In genomic region chr6:36122495-36123269, GRCh38 we compare ENCODE assay signal across 1 cellular context.
A peak's percentile ranks its signal among the peaks of the same experiment; 100 is the strongest.
TF ChIP-seq lines count a peak whose summit lies in the region.

No MANE protein-coding gene starts in this region.

TF ChIP-seq in K562, 482 proteins besides CTCF, POLR2A, EP300 and RAD21 (continues in another document):
- TF ChIP-seq ZNF347 (CRISPR knock-in tag; IDR thresholded peaks at IDR 0.05; ENCODE audit: low read depth) (no peak), OTX1 (CRISPR knock-in tag; IDR thresholded peaks at IDR 0.05) (no peak), STAT6 (CRISPR knock-in tag; IDR thresholded peaks at IDR 0.05) (no peak), TSHZ1 (CRISPR knock-in tag; IDR thresholded peaks at IDR 0.05) (no peak), DLX4 (CRISPR knock-in tag; IDR thresholded peaks at IDR 0.05) (no peak), SIX5 (IDR thresholded peaks at IDR 0.05; ENCODE audit: borderline replicate concordance in 1 of 2, insufficient read depth in 1 of 2, low read depth in 1 of 2, low read length in 2 of 2) (no peak), NCOA2 (IDR thresholded peaks at IDR 0.05; ENCODE audit: partially characterized antibody in 2 of 2) (no peak), BRD9 (IDR thresholded peaks at IDR 0.05; ENCODE audit: low read depth, partially characterized antibody) (no peak), KLF13 (tag; IDR thresholded peaks at IDR 0.05; ENCODE audit: borderline replicate concordance, low read depth) (no peak), PKNOX1 (IDR thresholded peaks at IDR 0.05) (no peak), RAD51 (IDR thresholded peaks at IDR 0.05; ENCODE audit: borderline replicate concordance, low read depth) (no peak), NFIC (IDR thresholded peaks at IDR 0.05) (no peak), UBTF (IDR thresholded peaks at IDR 0.05; ENCODE audit: borderline replicate concordance in 1 of 2, low read depth in 2 of 2, low read length in 2 of 2) (no peak), FUS (optimal IDR thresholded peaks at IDR 0.05; ENCODE audit: low read depth, low read length) (no peak), HINFP (tag; conservative IDR thresholded peaks at IDR 0.05; ENCODE audit: low read depth) (no peak), HNRNPL (IDR thresholded peaks at IDR 0.05; ENCODE audit: low read depth, low read length) (no peak), MTA2 (IDR thresholded peaks at IDR 0.05; ENCODE audit: low read depth) (no peak), STAG1 (CRISPR knock-in tag; IDR thresholded peaks at IDR 0.05; ENCODE audit: borderline replicate concordance) (no peak), ZNF780A (CRISPR knock-in tag; IDR thresholded peaks at IDR 0.05) (no peak), ZNF766 (CRISPR knock-in tag; conservative IDR thresholded peaks at IDR 0.05) (no peak), FOS (IDR thresholded peaks at IDR 0.05; ENCODE audit: extremely low read depth, insufficient read length) (no peak), CHAMP1 (IDR thresholded peaks at IDR 0.05) (no peak), NONO (IDR thresholded peaks at IDR 0.05; ENCODE audit: low read depth in 2 of 2, low read length in 1 of 2) (no peak), ZEB2 (IDR thresholded peaks at IDR 0.05) (0 out of 2 replicates have a peak, but pooled peaks have one; percentile 28), GABPB1 (CRISPR knock-in tag; IDR thresholded peaks at IDR 0.05) (no peak), TARDBP (IDR thresholded peaks at IDR 0.05) (no peak), MXI1 (IDR thresholded peaks at IDR 0.05; ENCODE audit: low read depth, low read length) (no peak), EHMT2 (IDR thresholded peaks at IDR 0.05) (no peak), ASH1L (IDR thresholded peaks at IDR 0.05; ENCODE audit: borderline replicate concordance, low read depth, partially characterized antibody) (no peak), ZNF184 (CRISPR knock-in tag; IDR thresholded peaks at IDR 0.05) (no peak), BRCA1 (IDR thresholded peaks at IDR 0.05) (no peak), BRCA1 (CRISPR knock-in tag; IDR thresholded peaks at IDR 0.05) (no peak), ARID4B (CRISPR knock-in tag; IDR thresholded peaks at IDR 0.05) (0 out of 2 replicates have a peak, but pooled peaks have one; percentile 46), CBFB (CRISPR knock-in tag; IDR thresholded peaks at IDR 0.05) (0 out of 2 replicates have a peak, but pooled peaks have one; percentile 6), MEF2A (IDR thresholded peaks at IDR 0.05; ENCODE audit: control insufficient read depth, low read depth, low read length) (no peak), ELK3 (CRISPR knock-in tag; IDR thresholded peaks at IDR 0.05) (no peak), ZNF717 (CRISPR knock-in tag; IDR thresholded peaks at IDR 0.05) (no peak), ARID3B (CRISPR knock-in tag; IDR thresholded peaks at IDR 0.05; ENCODE audit: borderline replicate concordance) (no peak), GATA2 (CRISPR knock-in tag; IDR thresholded peaks at IDR 0.05) (0 out of 2 replicates have a peak, but pooled peaks have one; percentile 36)
